In the genomic region with DNA sequence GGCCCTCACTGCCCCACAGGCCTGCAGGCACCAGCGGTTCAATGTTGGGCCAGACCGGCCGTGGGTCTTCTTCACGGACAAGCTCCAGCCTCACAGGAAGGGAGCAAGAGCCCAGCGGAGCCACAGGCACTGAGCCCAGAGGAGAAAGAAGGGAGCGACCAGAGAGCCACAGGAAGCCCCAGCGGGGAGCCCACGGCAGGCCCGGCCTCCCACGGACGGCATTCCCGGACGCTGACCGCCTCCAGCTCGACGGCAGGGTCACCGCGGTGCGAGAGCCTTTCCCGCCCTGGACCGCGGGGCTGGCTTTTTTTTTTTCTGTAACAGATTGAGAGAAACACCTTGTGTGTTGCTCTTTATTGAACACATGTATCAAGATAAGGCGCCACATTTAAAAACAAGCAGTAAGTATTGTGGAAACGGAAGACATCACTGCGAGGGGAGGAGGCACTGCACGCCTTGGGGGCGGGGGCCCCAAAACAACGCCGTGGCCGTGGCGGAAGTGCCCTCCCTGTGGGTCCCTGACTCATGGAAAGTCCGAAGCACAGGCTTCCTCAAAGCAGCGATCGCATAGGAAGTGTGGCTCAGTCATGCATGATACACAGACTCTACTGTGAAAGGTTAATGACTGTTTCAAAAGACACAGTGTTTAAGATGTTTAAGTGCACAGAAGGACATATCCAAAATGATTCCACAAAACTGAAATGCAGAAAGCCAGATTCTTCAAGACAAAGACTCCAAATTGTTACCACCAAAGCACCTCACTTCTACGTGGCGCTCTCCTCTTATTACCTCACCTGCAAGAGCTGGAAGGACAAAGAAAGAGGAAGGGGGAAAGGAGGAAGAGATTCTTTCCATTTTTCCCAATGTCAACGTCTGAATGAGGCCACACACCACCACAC, we compare ENCODE assay signal across 8 cellular contexts. TPM values are rescaled to one million over a fixed set of nuclear protein-coding genes. Genes with fewer than 3 reads are reported as not detected.
DNase-seq lines count a peak whose midpoint lies in the region; ATAC-seq lines count a peak whose summit lies in the region.

No MANE protein-coding gene starts in this region.

- in situ Hi-C loops in ACHN (cut with HindIII; ENCODE audit: low pct_ligation_motif_present, low pct_unique_long_range_greater_than_20kb, low sequenced_read_pairs): no loop called here

- peak; percentile 86 for DNase-seq in ACHN
- peak; percentile 97 for DNase-seq in GM19240 (ENCODE audit: insufficient read length, low spot score)
- peak; percentile 87 for DNase-seq in T1000 (lab: John Stamatoyannopoulos, UW)
- peak; percentile 90 for DNase-seq in astrocyte of the hippocampus (ENCODE audit: low read depth, low spot score)
- DNase-seq in left lobe of liver (ENCODE audit: low spot score): no peak
- peak; percentile 75 to 87 for DNase-seq in stimulated activated CD4-positive, alpha-beta T cell treated with anti-CD3 and anti-CD28 coated beads, Interleukin-4, amount 100 ng/mL, for 48 hours (ENCODE audit: low read depth in 2 of 2)
- no peak for DNase-seq in inferior parietal cortex (ENCODE audit: extremely low spot score)

- peak; percentile 62 for ATAC-seq in HG03439 (IDR thresholded peaks at IDR 0.05; ENCODE audit: unreplicated experiment)
- peak; percentile 5 for ATAC-seq in left lobe of liver

RNA-seq across cellular contexts. Expression of a gene that starts 3.5 kb away (rescaled TPM):
- total RNA-seq in left lobe of liver: 4.5 TPM

RNA-seq across cellular contexts. Expression of a gene that starts 50.2 kb away (rescaled TPM):
- not detected for total RNA-seq in left lobe of liver

Comparison
In these comparisons a context has a peak if more than half of its experiments do, and no peak if none do; other contexts are left out.
1. DNase-seq: peak in ACHN (single experiment), GM19240 (single experiment), T1000 (single experiment), astrocyte of the hippocampus (single experiment) and stimulated activated CD4-positive, alpha-beta T cell treated with anti-CD3 and anti-CD28 coated beads, Interleukin-4, amount 100 ng/mL, for 48 hours (2 of 2); none in left lobe of liver (single experiment) and inferior parietal cortex (single experiment).